ENCODE assay signal across 8 cellular contexts in the genomic region with DNA sequence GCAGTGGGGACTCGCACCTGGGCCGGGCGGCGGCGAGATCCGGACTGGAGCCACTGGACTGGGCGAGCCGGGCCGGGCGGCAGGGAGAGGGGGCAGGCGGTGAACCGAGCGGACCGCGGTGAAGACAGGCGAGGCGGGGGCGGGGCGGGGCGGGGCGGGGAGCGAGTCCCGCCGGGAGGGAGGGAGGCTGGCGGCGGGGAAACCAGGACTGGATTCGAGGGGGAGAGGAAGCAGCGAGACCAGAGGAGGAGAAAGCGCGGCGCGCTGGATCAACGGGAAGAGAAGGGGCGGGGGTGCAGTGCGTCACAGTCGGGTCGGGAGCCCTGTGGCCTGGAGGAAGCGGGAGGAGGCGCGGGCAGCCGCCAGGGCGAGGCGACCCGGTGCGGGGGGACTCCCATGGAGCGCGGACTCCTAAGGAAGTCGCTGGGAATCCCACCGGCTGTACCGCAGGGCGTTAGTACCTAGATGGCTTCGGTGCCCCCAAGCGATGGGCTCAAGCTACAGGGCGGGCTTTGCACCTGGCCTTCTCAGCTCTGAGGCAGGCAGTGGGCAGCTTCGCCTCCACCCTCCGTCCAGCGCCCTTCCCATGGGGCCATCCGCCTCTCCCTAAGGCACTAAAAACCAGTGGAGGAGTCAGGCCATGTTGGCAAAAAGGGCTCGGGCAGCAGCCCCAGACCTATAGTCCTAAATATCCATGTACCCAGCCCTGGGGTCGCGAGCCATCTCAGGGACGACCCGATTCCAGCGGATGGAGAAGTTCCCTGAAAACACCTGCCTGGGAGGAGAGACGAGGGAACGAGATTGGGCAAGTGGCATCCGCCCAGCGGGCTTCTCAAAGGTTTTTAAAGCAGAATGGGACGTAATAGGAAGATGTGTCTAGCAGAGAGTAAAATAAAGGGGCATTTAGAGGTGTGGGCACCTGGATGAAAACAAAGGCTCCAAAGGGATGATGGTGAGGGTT. TPM values are rescaled to one million over a fixed set of nuclear protein-coding genes. Genes with fewer than 3 reads are reported as not detected.
DNase-seq lines count a peak whose midpoint lies in the region; ATAC-seq and TF ChIP-seq lines count a peak whose summit lies in the region.

TMEM121B (minus strand) TSS at position 126 of the 961 bp plus-strand sequence. CDS start 233 bp downstream, outside the sequence.

- H3K9ac ChIP-seq in adipocyte (ENCODE audit: low read length) = no peak within 1 kb of the TSS

- peak within 1 kb of the TSS; percentile 73 for H3K4me3 ChIP-seq in H7 (ENCODE audit: insufficient read depth, low read depth, low read length)
- H3K4me3 ChIP-seq in adipocyte (ENCODE audit: low read length) = peak within 1 kb of the TSS; percentile 72
- H3K4me3 ChIP-seq in right atrium auricular region = peak within 1 kb of the TSS; percentile 60 to 67

- H3K4me1 ChIP-seq in adipocyte (ENCODE audit: control insufficient read depth, insufficient read depth, low read length) (peaks cover 5% of the 10 kb centered on the region), right atrium auricular region (peaks cover 0 to 26% of the 10 kb centered on the region in 2 donors)

- H3K27me3 ChIP-seq in H7 (ENCODE audit: control insufficient read depth, insufficient read depth, low read length) (peaks cover 16% of the 10 kb centered on the region; the same call in 1 of the 2 replicates), adipocyte (replicated peaks; ENCODE audit: control insufficient read depth, insufficient read depth, low read length) (peaks cover 37% of the 10 kb centered on the region), right atrium auricular region (peaks cover 0 to 2% of the 10 kb centered on the region in 2 donors)

- TF ChIP-seq CTCF in right atrium auricular region (IDR thresholded peaks at IDR 0.05) = no peak

- H3K27ac ChIP-seq in right atrium auricular region = peak within 1 kb of the TSS; percentile 64 to 66

- H3K9me3 ChIP-seq in adipocyte (ENCODE audit: control insufficient read depth, low read length) = no peaks in the 10 kb centered on the region
- H3K9me3 ChIP-seq in right atrium auricular region = no peaks in the 10 kb centered on the region

- ATAC-seq in HG03175 (IDR thresholded peaks at IDR 0.05; ENCODE audit: unreplicated experiment) = no peak

- peak; percentile 79 for DNase-seq in AG08396 (ENCODE audit: low spot score)
- peak; percentile 96 for DNase-seq in H7
- peak; percentile 77 to 87 for DNase-seq in NCI-H524 (lab: John Stamatoyannopoulos, UW)
- peak; percentile 69 for DNase-seq in adipocyte (ENCODE audit: low read depth)
- peak; percentile 67 for DNase-seq in right atrium auricular region (ENCODE audit: low spot score)
- DNase-seq in posterior cingulate gyrus = peak; percentile 55 to 96 (median 82)
- DNase-seq in stimulated activated CD8-positive, alpha-beta memory T cell treated with anti-CD3 and anti-CD28 coated beads, Interleukin-4, amount 100 ng/mL, for 48 hours = no peak

- intact Hi-C loops in posterior cingulate gyrus (cut with DNase I) = no loop called here

- H3K36me3 ChIP-seq in H7 (replicated peaks; ENCODE audit: control insufficient read depth, insufficient read depth, low read length) (no peaks in the 10 kb centered on the region), adipocyte (ENCODE audit: control insufficient read depth, insufficient read depth, low read length, severe bottlenecking) (no peaks in the 10 kb centered on the region), right atrium auricular region (no peaks in the 10 kb centered on the region)

RNA-seq across cellular contexts. Expression of gene TMEM121B, which starts in this region (rescaled TPM):
- total RNA-seq in H7 (2014; rRNA removed; shearing (Covaris generic)) = 2.2 and 2.3 TPM in 2 replicates
- total RNA-seq in right atrium auricular region = 1 to 10 TPM in 1 of 2 donors, under 1 TPM in 1; 0.55 to 1.1 TPM
